8 cellular contexts compared by ENCODE assay signal in genomic region chr10:11164806-11165590, GRCh38.
A peak's percentile ranks its signal among the peaks of the same experiment; 100 is the strongest.
DNase-seq lines count a peak whose midpoint lies in the region; ATAC-seq and TF ChIP-seq lines count a peak whose summit lies in the region.

No MANE protein-coding gene starts in this region.

- TF ChIP-seq POLR2A in erythroblast (IDR thresholded peaks at IDR 0.05; ENCODE audit: low read length): peak; percentile 22

- peaks cover 0 to 6% (median 0%) of the 10 kb centered on the region in 3 donors for H3K27me3 Mint-ChIP-seq in CD14-positive monocyte (ENCODE audit: low read depth in 3 of 3)
- H3K27me3 Mint-ChIP-seq in stimulated activated naive CD8-positive, alpha-beta T cell treated with anti-CD3 and anti-CD28 coated beads, Interleukin-15, amount 100 ng/mL, for 72 hours: no peaks in the 10 kb centered on the region

- peaks cover 6 to 9% of the 10 kb centered on the region in 2 donors for H3K36me3 Mint-ChIP-seq in CD14-positive monocyte

- peaks cover 44% of the 10 kb centered on the region for H3K4me1 Mint-ChIP-seq in CD14-positive monocyte
- peaks cover 42% of the 10 kb centered on the region for H3K4me1 Mint-ChIP-seq in stimulated activated naive CD8-positive, alpha-beta T cell treated with anti-CD3 and anti-CD28 coated beads, Interleukin-15, amount 100 ng/mL, for 72 hours

- H3K27ac Mint-ChIP-seq in CD14-positive monocyte: peak overlapping the region in 6 of 7 donors; percentile 93 to 99 (median 98)
- H3K27ac Mint-ChIP-seq in stimulated activated naive CD8-positive, alpha-beta T cell treated with anti-CD3 and anti-CD28 coated beads, Interleukin-15, amount 100 ng/mL, for 72 hours: peak overlapping the region; percentile 97 to 99

- ATAC-seq in GM21723 (IDR thresholded peaks at IDR 0.05; ENCODE audit: unreplicated experiment): peak; percentile 27
- peak; percentile 73 for ATAC-seq in stimulated activated naive CD8-positive, alpha-beta T cell treated with anti-CD3 and anti-CD28 coated beads, Interleukin-15, amount 100 ng/mL, for 72 hours

- no peak overlapping the region for H3K4me3 Mint-ChIP-seq in CD14-positive monocyte
- H3K4me3 Mint-ChIP-seq in stimulated activated naive CD8-positive, alpha-beta T cell treated with anti-CD3 and anti-CD28 coated beads, Interleukin-15, amount 100 ng/mL, for 72 hours: no peak overlapping the region

- DNase-seq in CD14-positive monocyte (ENCODE audit: low spot score) (peak; percentile 86), NCI-H2227 treated with DMSO at 0.1 percent for 48 hours (lab: John Stamatoyannopoulos, UW) (peak; percentile 3), activated T-cell treated with anti-CD3 and anti-CD28 coated beads for 4 hours (peak; percentile 51), erythroblast (lab: John Stamatoyannopoulos, UW) (peak; percentile 68 to 77), myocyte (ENCODE audit: low read depth) (peak; percentile 80), hepatic stellate cell (ENCODE audit: low spot score) (no peak)
- peak; percentile 76 to 88 for DNase-seq in stimulated activated naive CD8-positive, alpha-beta T cell treated with anti-CD3 and anti-CD28 coated beads, Interleukin-15, amount 100 ng/mL, for 72 hours

- peaks cover 0 to 3% (median 0%) of the 10 kb centered on the region in 7 donors for H3K9me3 Mint-ChIP-seq in CD14-positive monocyte
- H3K9me3 Mint-ChIP-seq in stimulated activated naive CD8-positive, alpha-beta T cell treated with anti-CD3 and anti-CD28 coated beads, Interleukin-15, amount 100 ng/mL, for 72 hours: peaks cover 6 to 7% of the 10 kb centered on the region in 2 donors

- no peak for TF ChIP-seq CTCF in CD14-positive monocyte (IDR thresholded peaks at IDR 0.05)

- intact Hi-C loops in CD14-positive monocyte (cut with micrococcal nuclease): loop anchor here in 1 of 2 donors (1.0 to 5.0 kb wide), 3 partner anchors 12 to 62 kb away; no protein-coding TSS in a partner anchor
